Comparison of ENCODE assay signal across 1 cellular context in the genomic region with DNA sequence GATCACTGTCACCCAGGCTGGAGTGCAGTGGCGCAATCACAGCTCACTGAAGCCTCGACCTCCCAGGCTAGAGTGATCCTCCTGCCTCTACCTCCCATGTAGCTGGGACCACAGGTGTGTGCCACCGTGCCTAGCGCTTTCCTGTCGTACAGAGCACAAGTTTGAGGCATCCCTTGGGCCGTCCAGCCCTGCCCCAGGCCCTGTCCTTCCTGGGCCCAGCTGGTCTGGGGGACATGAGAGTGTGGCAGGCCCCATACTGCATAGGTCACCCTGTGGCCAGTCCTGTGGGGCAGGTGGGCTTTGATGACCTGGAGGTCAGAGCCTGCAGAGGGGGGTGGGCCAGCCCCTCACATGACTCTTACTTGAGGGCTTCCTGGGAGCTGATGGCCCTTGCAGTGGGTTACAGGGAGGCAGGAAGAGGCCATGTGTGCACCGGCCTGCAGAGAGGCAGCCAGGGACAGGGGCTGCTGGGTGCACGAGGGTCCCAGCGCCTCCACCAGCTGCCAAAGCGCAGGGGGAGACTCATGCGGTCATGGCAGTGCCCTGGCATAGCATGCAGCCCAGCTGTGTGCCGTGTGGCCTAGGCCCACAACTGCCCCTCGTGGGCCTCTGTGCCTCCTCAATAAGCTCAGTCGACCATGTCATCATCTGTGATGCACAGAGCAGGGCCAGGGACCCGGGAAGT.
TF ChIP-seq lines count a peak whose summit lies in the region.

No MANE protein-coding gene starts in this region.

TF ChIP-seq in GM12878, 131 proteins besides CTCF, POLR2A, EP300 and RAD21:
- TF ChIP-seq POU2F2 (IDR thresholded peaks at IDR 0.05; ENCODE audit: borderline replicate concordance, low read depth, low read length) (no peak), ELK1 (IDR thresholded peaks at IDR 0.05; ENCODE audit: low read depth, low read length) (no peak), HDAC6 (IDR thresholded peaks at IDR 0.05; ENCODE audit: unreplicated experiment) (no peak), BACH1 (IDR thresholded peaks at IDR 0.05; ENCODE audit: borderline replicate concordance) (no peak), MEF2B (IDR thresholded peaks at IDR 0.05; ENCODE audit: partially characterized antibody, poor library complexity, severe bottlenecking) (no peak), TCF12 (IDR thresholded peaks at IDR 0.05; ENCODE audit: low read depth, low read length) (no peak)
